19 cellular contexts compared by ENCODE assay signal in the genomic region with DNA sequence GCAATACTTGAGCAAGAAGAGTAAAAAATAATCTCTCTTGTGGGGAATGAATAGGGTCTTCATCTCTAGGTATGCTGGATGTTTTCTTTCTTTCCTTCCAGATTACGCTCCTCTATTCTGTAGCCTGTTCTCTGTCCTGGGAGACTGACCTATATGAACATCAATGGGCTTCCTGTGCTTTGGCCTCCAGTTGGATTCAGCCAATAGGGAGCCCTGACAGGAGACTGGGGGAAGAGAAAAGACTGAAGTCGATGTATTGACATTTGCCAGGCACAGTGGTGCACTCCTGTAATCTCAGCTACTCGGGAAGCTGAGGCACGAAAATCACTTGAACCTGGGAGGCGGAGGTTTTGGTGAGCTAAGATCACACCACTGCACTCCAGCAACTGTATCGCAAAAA. TPM values are rescaled to one million over a fixed set of nuclear protein-coding genes. Genes with fewer than 3 reads are reported as not detected.
DNase-seq lines count a peak whose midpoint lies in the region; ATAC-seq and TF ChIP-seq lines count a peak whose summit lies in the region.
"Had no signal": no experiment of that assay in that cellular context is flagged by ENCODE, and none has a peak within 500 bp of the region (broad histone marks: within the 10 kb centered on the region; RNA-seq: fewer than 3 reads in every experiment).

No MANE protein-coding gene starts in this region.

- peaks cover 13% of the 10 kb centered on the region for H3K27me3 Mint-ChIP-seq in endodermal cell (ENCODE audit: insufficient read depth)
- no peaks in the 10 kb centered on the region for H3K27me3 Mint-ChIP-seq in natural killer cell treated with Interleukin-12 subunit alpha and Interleukin-12 subunit beta and Interleukin-15 and Interleukin-18, amount 100 ng/mL, for 72 hours

- no peaks in the 10 kb centered on the region for H3K27me3 ChIP-seq in SK-N-SH (ENCODE audit: insufficient read depth)
- H3K27me3 ChIP-seq in H7 (ENCODE audit: control insufficient read depth, insufficient read depth, low read length), result peaks cover 26% of the 10 kb centered on the region
- H3K27me3 ChIP-seq in endodermal cell (ENCODE audit: control insufficient read depth, insufficient read depth, low read length, poor library complexity, severe bottlenecking), result no peaks in the 10 kb centered on the region

- WGBS in SK-N-SH (ENCODE audit: low lambda C conversion rate), result 80% methylated on average over 6 of the region's 6 CpGs
- WGBS in endodermal cell (ENCODE audit: insufficient coverage in 1 of 2, insufficient read length in 1 of 2), 2 experiments, result 84 to 90% methylated on average over 6 of the region's 6 CpGs

- no peaks in the 10 kb centered on the region for H3K9me3 Mint-ChIP-seq in endodermal cell
- H3K9me3 Mint-ChIP-seq in natural killer cell treated with Interleukin-12 subunit alpha and Interleukin-12 subunit beta and Interleukin-15 and Interleukin-18, amount 100 ng/mL, for 72 hours, result no peaks in the 10 kb centered on the region
- H3K9me3 Mint-ChIP-seq: CD8-positive, alpha-beta memory T cell; H9 had no signal

- no peak for TF ChIP-seq CTCF in SK-N-SH (IDR thresholded peaks at IDR 0.05)
- no peak for TF ChIP-seq CTCF in endodermal cell (conservative IDR thresholded peaks at IDR 0.05)

- CTCF ChIA-PET in SK-N-SH (lab: Yijun Ruan, JAX), result no interaction called here

- TF ChIP-seq EP300 in SK-N-SH (IDR thresholded peaks at IDR 0.05; ENCODE audit: borderline replicate concordance in 1 of 2, low read depth in 1 of 2, low read length in 1 of 2), result no peak

- POLR2A ChIA-PET in SK-N-SH (lab: Yijun Ruan, JAX), result no interaction called here

- H3K4me1 ChIP-seq in SK-N-SH (ENCODE audit: control insufficient read depth in 1 of 2, insufficient read depth in 2 of 2, low read depth in 1 of 2, low read length in 1 of 2) (no peaks in the 10 kb centered on the region), endodermal cell (ENCODE audit: control insufficient read depth, insufficient read depth, low read length) (no peaks in the 10 kb centered on the region)

- no peaks in the 10 kb centered on the region for H3K9me3 ChIP-seq in SK-N-SH
- no peaks in the 10 kb centered on the region for H3K9me3 ChIP-seq in endodermal cell (ENCODE audit: control insufficient read depth, low read length)
- H3K9me3 ChIP-seq: BLaER1, Caco-2 had no signal

- H3K9me2 ChIP-seq in SK-N-SH, result no peaks in the 10 kb centered on the region

- TF ChIP-seq RAD21 in SK-N-SH (IDR thresholded peaks at IDR 0.05; ENCODE audit: low read length), result no peak

- H3K27ac ChIP-seq in SK-N-SH (ENCODE audit: low read depth in 2 of 2, low read length in 1 of 2) (no peak overlapping the region), endodermal cell (ENCODE audit: low read depth, low read length) (no peak overlapping the region)
- H3K27ac ChIP-seq: 22Rv1, BLaER1, GM23248 had no signal

- H3K36me3 Mint-ChIP-seq in endodermal cell (ENCODE audit: low read depth), result peaks cover 2% of the 10 kb centered on the region
- H3K36me3 Mint-ChIP-seq in natural killer cell treated with Interleukin-12 subunit alpha and Interleukin-12 subunit beta and Interleukin-15 and Interleukin-18, amount 100 ng/mL, for 72 hours, result no peaks in the 10 kb centered on the region

- no peak overlapping the region for H3K4me3 Mint-ChIP-seq in endodermal cell
- H3K4me3 Mint-ChIP-seq in natural killer cell treated with Interleukin-12 subunit alpha and Interleukin-12 subunit beta and Interleukin-15 and Interleukin-18, amount 100 ng/mL, for 72 hours, result no peak overlapping the region
- H3K4me3 Mint-ChIP-seq: CD8-positive, alpha-beta memory T cell; H9 had no signal

- H3K79me2 ChIP-seq in SK-N-SH (ENCODE audit: insufficient read depth), result no peaks in the 10 kb centered on the region

- H3K9ac ChIP-seq in SK-N-SH, result no peak overlapping the region
- no peak overlapping the region for H3K9ac ChIP-seq in endodermal cell (ENCODE audit: extremely low read depth, low read length, poor library complexity, severe bottlenecking)
- H3K9ac ChIP-seq: BLaER1, GM23248 had no signal

- H3K4me2 ChIP-seq in SK-N-SH, result no peak overlapping the region
- H3K4me2 ChIP-seq: BLaER1 had no signal

- H4K20me1 ChIP-seq in SK-N-SH (ENCODE audit: insufficient read depth), result no peaks in the 10 kb centered on the region

- H3K36me3 ChIP-seq in SK-N-SH (replicated peaks in 1 of 2; ENCODE audit: control insufficient read depth in 1 of 2, insufficient read depth in 2 of 2, low read length in 1 of 2) (no peaks in the 10 kb centered on the region), H7 (replicated peaks; ENCODE audit: control insufficient read depth, insufficient read depth, low read length) (no peaks in the 10 kb centered on the region), endodermal cell (ENCODE audit: control insufficient read depth, insufficient read depth, low read length) (no peaks in the 10 kb centered on the region)

- in situ Hi-C loops in ACHN (cut with HindIII; ENCODE audit: low pct_ligation_motif_present, low pct_unique_long_range_greater_than_20kb, low sequenced_read_pairs), result no loop called here

- peaks cover 13% of the 10 kb centered on the region for H3F3A ChIP-seq in SK-N-SH (replicated peaks; ENCODE audit: insufficient read depth)

- H3K4me3 ChIP-seq in SK-N-SH (ENCODE audit: low read depth in 2 of 2, low read length in 1 of 2), result no peak overlapping the region
- no peak overlapping the region for H3K4me3 ChIP-seq in H7 (ENCODE audit: insufficient read depth, low read depth, low read length)
- no peak overlapping the region for H3K4me3 ChIP-seq in endodermal cell (ENCODE audit: low read length)
- H3K4me3 ChIP-seq: BLaER1, GM23248 had no signal

- DNase-seq in SK-N-SH (peak; percentile 16), H7 (peak; percentile 56), endodermal cell (peak; percentile 57), mesenteric fat pad (ENCODE audit: low spot score) (peak; percentile 6), ACHN (no peak), NOMO-1 (lab: John Stamatoyannopoulos, UW; ENCODE audit: unreplicated experiment in 2 of 2) (no peak)
- no peak for DNase-seq in natural killer cell treated with Interleukin-12 subunit alpha and Interleukin-12 subunit beta and Interleukin-15 and Interleukin-18, amount 100 ng/mL, for 72 hours (ENCODE audit: low spot score)
- DNase-seq: AML-193; Caco-2; CD8-positive, alpha-beta memory T cell; DND-41; GF-D8; GM23248; H9 had no signal

- H2AFZ ChIP-seq in SK-N-SH (ENCODE audit: low read depth), result no peak overlapping the region
- H2AFZ ChIP-seq: GM23248 had no signal

- H3K4me1 Mint-ChIP-seq in endodermal cell, result peaks cover 14% of the 10 kb centered on the region
- H3K4me1 Mint-ChIP-seq in natural killer cell treated with Interleukin-12 subunit alpha and Interleukin-12 subunit beta and Interleukin-15 and Interleukin-18, amount 100 ng/mL, for 72 hours (ENCODE audit: low read depth in 2 of 2), result peaks cover 7 to 10% of the 10 kb centered on the region in 2 donors

- no peak overlapping the region for H3K27ac Mint-ChIP-seq in endodermal cell
- no peak overlapping the region for H3K27ac Mint-ChIP-seq in natural killer cell treated with Interleukin-12 subunit alpha and Interleukin-12 subunit beta and Interleukin-15 and Interleukin-18, amount 100 ng/mL, for 72 hours
- H3K27ac Mint-ChIP-seq: CD8-positive, alpha-beta memory T cell; H9 had no signal

- no peak; the same call in 2 of the 3 replicates for ATAC-seq in SK-N-SH treated with all-trans-retinoic acid at 6 μM for 48 hours
- ATAC-seq in natural killer cell treated with Interleukin-12 subunit alpha and Interleukin-12 subunit beta and Interleukin-15 and Interleukin-18, amount 100 ng/mL, for 72 hours, result no peak

RNA-seq across cellular contexts. Expression of a gene that starts 17.6 kb away (rescaled TPM):
- polyA plus RNA-seq in SK-N-SH (2012; rRNA removed), result 3.1 and 4.0 TPM in 2 replicates
- 1.9 and 2.8 TPM in 2 replicates for polyA plus RNA-seq in SK-N-SH (2012; cell fraction: cytosol; rRNA removed)
- 17.3 and 19.6 TPM in 2 replicates for polyA plus RNA-seq in SK-N-SH (2012; cell fraction: nucleus; rRNA removed)
- 6.1 and 8.0 TPM in 2 replicates for total RNA-seq in H7 (2014; rRNA removed; shearing (Covaris generic))
- 10 to 100 TPM; 23.8 to 26.5 TPM for total RNA-seq in endodermal cell
- polyA plus RNA-seq in endodermal cell (2013, experiment 1 of 2), result 33.4 TPM
- 32.0 TPM for polyA plus RNA-seq in endodermal cell (2013, experiment 2 of 2)
- 4.8 TPM for total RNA-seq in mesenteric fat pad
- 1 to 10 TPM in 1 of 2 donors, under 1 TPM in 1; 0.90 to 2.9 TPM for total RNA-seq in natural killer cell treated with Interleukin-12 subunit alpha and Interleukin-12 subunit beta and Interleukin-15 and Interleukin-18, amount 100 ng/mL, for 72 hours

RNA-seq across cellular contexts. Expression of a gene that starts 27.6 kb away (rescaled TPM):
- polyA plus RNA-seq in SK-N-SH (2012; rRNA removed), result not detected in 2 replicates
- not detected in 2 replicates for polyA plus RNA-seq in SK-N-SH (2012; cell fraction: cytosol; rRNA removed)
- polyA plus RNA-seq in SK-N-SH (2012; cell fraction: nucleus; rRNA removed), result 0.07 TPM in 1 of 2 replicates, not detected in the other
- total RNA-seq in H7 (2014; rRNA removed; shearing (Covaris generic)), result 0.14 and 0.15 TPM in 2 replicates
- total RNA-seq in endodermal cell, result not detected
- polyA plus RNA-seq in endodermal cell (2013, experiment 1 of 2), result not detected
- polyA plus RNA-seq in endodermal cell (2013, experiment 2 of 2), result not detected
- total RNA-seq in mesenteric fat pad, result 8.0 TPM
- 10 to 100 TPM; 10.2 to 16.8 TPM for total RNA-seq in natural killer cell treated with Interleukin-12 subunit alpha and Interleukin-12 subunit beta and Interleukin-15 and Interleukin-18, amount 100 ng/mL, for 72 hours
- total RNA-seq: A673, Caco-2, GM23248, H9, HT1080 had no signal
- polyA plus RNA-seq: GM23248 had no signal

RNA-seq across cellular contexts. Expression of a gene that starts 36.9 kb away (rescaled TPM):
- 4.5 and 5.1 TPM in 2 replicates for polyA plus RNA-seq in SK-N-SH (2012; rRNA removed)
- 3.7 and 4.4 TPM in 2 replicates for polyA plus RNA-seq in SK-N-SH (2012; cell fraction: cytosol; rRNA removed)
- 7.1 and 7.3 TPM in 2 replicates for polyA plus RNA-seq in SK-N-SH (2012; cell fraction: nucleus; rRNA removed)
- total RNA-seq in H7 (2014; rRNA removed; shearing (Covaris generic)), result 20.0 and 22.5 TPM in 2 replicates
- total RNA-seq in endodermal cell (10 to 100 TPM in 1 of 2 donors, 1 to 10 TPM in 1; 9.1 to 13.0 TPM), mesenteric fat pad (5.3 TPM)
- 14.1 TPM for polyA plus RNA-seq in endodermal cell (2013, experiment 1 of 2)
- polyA plus RNA-seq in endodermal cell (2013, experiment 2 of 2), result 12.1 TPM
- 1 to 10 TPM; 5.0 to 6.3 TPM for total RNA-seq in natural killer cell treated with Interleukin-12 subunit alpha and Interleukin-12 subunit beta and Interleukin-15 and Interleukin-18, amount 100 ng/mL, for 72 hours

RNA-seq across cellular contexts. Expression of a gene that starts 37.1 kb away (rescaled TPM):
- 23.4 and 27.8 TPM in 2 replicates for polyA plus RNA-seq in SK-N-SH (2012; rRNA removed)
- 19.6 and 20.7 TPM in 2 replicates for polyA plus RNA-seq in SK-N-SH (2012; cell fraction: cytosol; rRNA removed)
- polyA plus RNA-seq in SK-N-SH (2012; cell fraction: nucleus; rRNA removed), result 61.7 and 92.2 TPM in 2 replicates
- 76.1 and 78.8 TPM in 2 replicates for total RNA-seq in H7 (2014; rRNA removed; shearing (Covaris generic))
- total RNA-seq in endodermal cell (10 to 100 TPM; 41.1 to 44.8 TPM), mesenteric fat pad (32.7 TPM)
- 50.6 TPM for polyA plus RNA-seq in endodermal cell (2013, experiment 1 of 2)
- 43.5 TPM for polyA plus RNA-seq in endodermal cell (2013, experiment 2 of 2)
- total RNA-seq in natural killer cell treated with Interleukin-12 subunit alpha and Interleukin-12 subunit beta and Interleukin-15 and Interleukin-18, amount 100 ng/mL, for 72 hours, result 10 to 100 TPM; 55.2 to 63.2 TPM

RNA-seq across cellular contexts. Expression of a gene that starts 47.0 kb away (rescaled TPM):
- polyA plus RNA-seq in SK-N-SH (2012; rRNA removed), result 0.57 and 0.59 TPM in 2 replicates
- 0.20 and 0.37 TPM in 2 replicates for polyA plus RNA-seq in SK-N-SH (2012; cell fraction: cytosol; rRNA removed)
- polyA plus RNA-seq in SK-N-SH (2012; cell fraction: nucleus; rRNA removed), result 1.7 and 2.0 TPM in 2 replicates
- 0.80 TPM in 1 of 2 replicates, not detected in the other for total RNA-seq in H7 (2014; rRNA removed; shearing (Covaris generic))
- total RNA-seq in endodermal cell, result 1 to 10 TPM; 1.0 to 1.9 TPM
- 0.64 TPM for polyA plus RNA-seq in endodermal cell (2013, experiment 1 of 2)
- polyA plus RNA-seq in endodermal cell (2013, experiment 2 of 2), result not detected
- total RNA-seq in mesenteric fat pad, result not detected
- total RNA-seq in natural killer cell treated with Interleukin-12 subunit alpha and Interleukin-12 subunit beta and Interleukin-15 and Interleukin-18, amount 100 ng/mL, for 72 hours, result 1 to 10 TPM; 1.2 to 5.3 TPM
- total RNA-seq: GM23248 had no signal
- polyA plus RNA-seq: GM23248 had no signal

Comparison
In these comparisons a context has a peak if more than half of its experiments do, and no peak if none do; other contexts are left out.
1. DNase-seq: peak in SK-N-SH (single experiment), H7 (single experiment), endodermal cell (single experiment) and mesenteric fat pad (single experiment); none in natural killer cell treated with Interleukin-12 subunit alpha and Interleukin-12 subunit beta and Interleukin-15 and Interleukin-18, amount 100 ng/mL, for 72 hours (single experiment), ACHN (single experiment) and NOMO-1 (0 of 2).